ENCODE assay signal across 1 cellular context in genomic region chr1:89002176-89002575, GRCh38. TPM values are rescaled to one million over a fixed set of nuclear protein-coding genes. Genes with fewer than 3 reads are reported as not detected.
"Had no signal": no experiment of that assay in that cellular context is flagged by ENCODE, and none has a peak within 500 bp of the region (broad histone marks: within the 10 kb centered on the region; RNA-seq: fewer than 3 reads in every experiment).

No MANE protein-coding gene starts in this region.

RNA-seq across cellular contexts. Expression of gene GBP3, which starts 20.5 kb away (rescaled TPM):
- polyA plus RNA-seq: neural cell had no signal
